In genomic region chr10:27252267-27253000, GRCh38 we compare ENCODE assay signal across 8 cellular contexts. TPM values are rescaled to one million over a fixed set of nuclear protein-coding genes. Genes with fewer than 3 reads are reported as not detected.
DNase-seq lines count a peak whose midpoint lies in the region; ATAC-seq and TF ChIP-seq lines count a peak whose summit lies in the region.

No MANE protein-coding gene starts in this region.

- H3K18ac ChIP-seq in trophoblast cell (ENCODE audit: low read length): no peak overlapping the region

- TF ChIP-seq POLR2A in upper lobe of left lung (IDR thresholded peaks at IDR 0.05): peak in 2 of 4 donors; percentile 47 to 49

- H2BK5ac ChIP-seq in trophoblast cell (ENCODE audit: low read depth, low read length, poor library complexity): no peak overlapping the region

- peak overlapping the region; percentile 58 for H4K8ac ChIP-seq in trophoblast cell (ENCODE audit: low read depth, low read length)

- no peaks in the 10 kb centered on the region for H3K79me2 ChIP-seq in trophoblast cell (ENCODE audit: control insufficient read depth, insufficient read depth, low read length, poor library complexity)

- H3K23ac ChIP-seq in trophoblast cell (ENCODE audit: low read length): no peak overlapping the region

- H3K27ac ChIP-seq in trophoblast cell (ENCODE audit: low read depth, low read length) (no peak overlapping the region), upper lobe of left lung (peak overlapping the region; percentile 72 to 89 (median 82))

- no peak overlapping the region for H3K9ac ChIP-seq in trophoblast cell (ENCODE audit: low read length)

- no peaks in the 10 kb centered on the region for H3K36me3 ChIP-seq in H7 (replicated peaks; ENCODE audit: control insufficient read depth, insufficient read depth, low read length)
- no peaks in the 10 kb centered on the region for H3K36me3 ChIP-seq in trophoblast cell (ENCODE audit: control insufficient read depth in 1 of 2, insufficient read depth in 2 of 2, low read length in 2 of 2)
- H3K36me3 ChIP-seq in upper lobe of left lung: no peaks in the 10 kb centered on the region

- peak; percentile 85 for DNase-seq in GM10248 (ENCODE audit: extremely low spot score)
- DNase-seq in H7: peak; percentile 91
- peak; percentile 77 for DNase-seq in NCI-H2227 (lab: John Stamatoyannopoulos, UW; ENCODE audit: unreplicated experiment)
- DNase-seq in activated T-cell treated with anti-CD3 and anti-CD28 coated beads for 48 hours (ENCODE audit: low read depth): peak; percentile 90
- DNase-seq in fibroblast of the aortic adventitia (ENCODE audit: low read depth): peak; percentile 35
- DNase-seq in trophoblast cell: peak; percentile 62 to 87
- peak; percentile 80 to 97 for DNase-seq in upper lobe of left lung
- no peak for DNase-seq in NCI-H1048 (lab: John Stamatoyannopoulos, UW)

- H4K91ac ChIP-seq in trophoblast cell (ENCODE audit: low read depth, low read length): peak overlapping the region; percentile 62

- H3K4me2 ChIP-seq in trophoblast cell (ENCODE audit: low read length): peak overlapping the region; percentile 52

- H3K27me3 ChIP-seq in H7 (ENCODE audit: control insufficient read depth, insufficient read depth, low read length): peaks cover 1% of the 10 kb centered on the region
- H3K27me3 ChIP-seq in trophoblast cell (ENCODE audit: insufficient read depth, low read length): no peaks in the 10 kb centered on the region
- H3K27me3 ChIP-seq in upper lobe of left lung: no peaks in the 10 kb centered on the region

- no CpG with 5 or more reads among the region's 63 CpGs for WGBS in trophoblast cell (ENCODE audit: extremely low coverage, insufficient coverage, insufficient read length)
- WGBS in upper lobe of left lung, 2 donors: 23 to 26% methylated on average over 35 to 62 of the region's 63 CpGs

- CTCF ChIA-PET in GM10248 (lab: Yijun Ruan, JAX): interaction anchor here (0.7 to 2.4 kb wide), 12 partner anchors 8 to 362 kb away, joined by 3 to 19 read pairs (median 6); partner anchors contain the start of genes ACBD5 and YME1L1

- no peak overlapping the region for H2BK120ac ChIP-seq in trophoblast cell (ENCODE audit: insufficient read depth, low read length, poor library complexity)

- H2BK12ac ChIP-seq in trophoblast cell (ENCODE audit: low read length): no peak overlapping the region

- no peaks in the 10 kb centered on the region for H3K79me1 ChIP-seq in trophoblast cell (ENCODE audit: low read length)

- TF ChIP-seq CTCF in GM10248 (IDR thresholded peaks at IDR 0.05; ENCODE audit: control extremely low read depth, extremely low read depth, low read depth, missing control alignments) (peak; percentile 25), fibroblast of the aortic adventitia (IDR thresholded peaks at IDR 0.05; ENCODE audit: insufficient read depth, low read length) (peak; percentile 37), upper lobe of left lung (IDR thresholded peaks at IDR 0.05) (peak; percentile 40 to 93 (median 72))

- H2AK5ac ChIP-seq in trophoblast cell (ENCODE audit: low read length): no peak overlapping the region

- no peak overlapping the region for H3K4ac ChIP-seq in trophoblast cell (ENCODE audit: low read depth, low read length)

- POLR2A ChIA-PET in GM10248 (lab: Yijun Ruan, JAX): interaction anchor here (1.3 kb wide), 1 partner anchor 9 kb away, joined by 4 read pairs; no protein-coding TSS in a partner anchor

- H3K9me3 ChIP-seq in trophoblast cell (ENCODE audit: insufficient read depth, low read depth, low read length) (peaks cover 6% of the 10 kb centered on the region), upper lobe of left lung (no peaks in the 10 kb centered on the region)

- TF ChIP-seq EP300 in upper lobe of left lung (IDR thresholded peaks at IDR 0.05): no peak

- peak overlapping the region; percentile 37 for H3K4me3 ChIP-seq in H7 (ENCODE audit: insufficient read depth, low read depth, low read length)
- H3K4me3 ChIP-seq in fibroblast of the aortic adventitia (ENCODE audit: low read depth, low read length): peak overlapping the region; percentile 55
- peak overlapping the region; percentile 65 for H3K4me3 ChIP-seq in trophoblast cell (ENCODE audit: low read depth, low read length)
- peak overlapping the region; percentile 15 to 68 (median 60) for H3K4me3 ChIP-seq in upper lobe of left lung

- ATAC-seq in upper lobe of left lung (ENCODE audit: low FRiP score in 2 of 2): peak; percentile 92 to 99

- H3K14ac ChIP-seq in trophoblast cell (ENCODE audit: low read length): peak overlapping the region; percentile 44

- H4K12ac ChIP-seq in trophoblast cell (ENCODE audit: low read depth, low read length): peak overlapping the region; percentile 59

- H3K4me1 ChIP-seq in trophoblast cell (ENCODE audit: control insufficient read depth in 1 of 2, insufficient read depth in 2 of 2, low read length in 2 of 2) (peaks cover 0 to 4% of the 10 kb centered on the region in 2 experiments), upper lobe of left lung (peaks cover 0 to 9% (median 0%) of the 10 kb centered on the region in 4 donors)

- peak overlapping the region; percentile 81 for H2AFZ ChIP-seq in trophoblast cell (ENCODE audit: insufficient read depth, low read length, poor library complexity)

RNA-seq across cellular contexts. Expression of gene ACBD5, which starts 11.8 kb away (rescaled TPM):
- 17.6 and 26.7 TPM in 2 replicates for total RNA-seq in H7 (2014; rRNA removed; shearing (Covaris generic))
- total RNA-seq in fibroblast of the aortic adventitia (ENCODE audit: low replicate concordance) (26.8 and 58.4 TPM in 2 replicates), upper lobe of left lung (10 to 100 TPM; 13.3 to 34.2 (median 22.4) TPM)
- polyA plus RNA-seq in trophoblast cell (2013): 14.6 TPM in 2 replicates
